18 cellular contexts compared by ENCODE assay signal in genomic region chr10:71969929-71970328, GRCh38. TPM values are rescaled to one million over a fixed set of nuclear protein-coding genes. Genes with fewer than 3 reads are reported as not detected.
DNase-seq lines count a peak whose midpoint lies in the region; ATAC-seq, FAIRE-seq and TF ChIP-seq lines count a peak whose summit lies in the region.
"Had no signal": no experiment of that assay in that cellular context is flagged by ENCODE, and none has a peak within 500 bp of the region (broad histone marks: within the 10 kb centered on the region; RNA-seq: fewer than 3 reads in every experiment).

No MANE protein-coding gene starts in this region.

- H3K36me3 ChIP-seq in astrocyte (ENCODE audit: insufficient read depth, low read length) (no peaks in the 10 kb centered on the region), skeletal muscle satellite cell (ENCODE audit: insufficient read depth, low read length) (peaks cover 19% of the 10 kb centered on the region)
- H3K36me3 ChIP-seq: left lung, thyroid gland had no signal

- peaks cover 64% of the 10 kb centered on the region for H3K4me1 Mint-ChIP-seq in astrocyte (ENCODE audit: low read depth, unreplicated experiment)
- H3K4me1 Mint-ChIP-seq: natural killer cell had no signal

- no peak overlapping the region for H3K4me3 ChIP-seq in astrocyte (ENCODE audit: insufficient read depth, low read depth, low read length)
- H3K4me3 ChIP-seq in skeletal muscle satellite cell (ENCODE audit: low read length), result peak overlapping the region; percentile 55
- H3K4me3 ChIP-seq: GM12878, left lung, thyroid gland had no signal

- FAIRE-seq in astrocyte (lab: Jason Lieb, UNC), result no peak
- FAIRE-seq: GM12878 had no signal

- H3K27me3 Mint-ChIP-seq in astrocyte (ENCODE audit: low read depth, unreplicated experiment), result no peaks in the 10 kb centered on the region

- H3K4me3 Mint-ChIP-seq in astrocyte (ENCODE audit: unreplicated experiment), result no peak overlapping the region
- H3K4me3 Mint-ChIP-seq: activated naive CD8-positive, alpha-beta T cell treated with anti-CD3 and anti-CD28 coated beads for 36 hours; CD4-positive, alpha-beta memory T cell; natural killer cell had no signal

- H3K4me2 ChIP-seq in astrocyte (ENCODE audit: low read length) (peak overlapping the region; percentile 46), skeletal muscle satellite cell (ENCODE audit: low read length) (peak overlapping the region; percentile 76)

- H4K20me1 ChIP-seq in astrocyte (ENCODE audit: insufficient read depth, low read length), result peaks cover 83% of the 10 kb centered on the region

- DNase-seq in astrocyte (ENCODE audit: low read depth) (no peak), NCI-H146 (lab: John Stamatoyannopoulos, UW) (no peak), HT-29 (ENCODE audit: low spot score) (no peak)
- no peak for DNase-seq in effector CD8-positive, alpha-beta T cell (lab: John Stamatoyannopoulos, UW)
- DNase-seq: activated CD4-positive, CD25-positive, alpha-beta regulatory T cell treated with anti-CD3 and anti-CD28 coated beads, Interleukin-2, amount 50 U/mL, for 72 hours; activated naive CD8-positive, alpha-beta T cell treated with anti-CD3 and anti-CD28 coated beads for 36 hours; CD4-positive, alpha-beta memory T cell; natural killer cell; NCI-H2081 treated with DMSO at 0.1 percent for 48 hours; stimulated activated CD4-positive, alpha-beta T cell treated with anti-CD3 and anti-CD28 coated beads, Interleukin-12 subunit alpha, Interleukin-12 subunit beta, amount 100 ng/mL, for 4 hours; T-helper 2 cell had no signal

- no peak overlapping the region for H2AFZ ChIP-seq in astrocyte (ENCODE audit: low read depth, low read length)

- no peak for ATAC-seq in GM18870 (IDR thresholded peaks at IDR 0.05; ENCODE audit: unreplicated experiment)
- ATAC-seq: GM12878, natural killer cell had no signal

- no peak overlapping the region for H3K9ac ChIP-seq in astrocyte (ENCODE audit: low read length)
- H3K9ac ChIP-seq in skeletal muscle satellite cell (ENCODE audit: low read depth, low read length), result peak overlapping the region; percentile 41

- no peaks in the 10 kb centered on the region for H3K9me3 ChIP-seq in astrocyte (ENCODE audit: insufficient read depth, low read depth, low read length)
- H3K9me3 ChIP-seq in skeletal muscle satellite cell (replicated peaks; ENCODE audit: low read length), result no peaks in the 10 kb centered on the region
- H3K9me3 ChIP-seq: left lung, thyroid gland had no signal

- H3K79me2 ChIP-seq in astrocyte (ENCODE audit: insufficient read depth, low read length), result peaks cover 89% of the 10 kb centered on the region

- H3K9me3 Mint-ChIP-seq in astrocyte (ENCODE audit: unreplicated experiment), result no peaks in the 10 kb centered on the region
- H3K9me3 Mint-ChIP-seq: CD4-positive, alpha-beta memory T cell; natural killer cell had no signal

- H3K36me3 Mint-ChIP-seq in astrocyte (ENCODE audit: low read depth, unreplicated experiment), result peaks cover 3% of the 10 kb centered on the region
- H3K36me3 Mint-ChIP-seq: activated naive CD8-positive, alpha-beta T cell treated with anti-CD3 and anti-CD28 coated beads for 36 hours; CD4-positive, alpha-beta memory T cell; natural killer cell had no signal

- H3K27ac ChIP-seq in 22Rv1, result 0 out of 2 replicates have a peak overlapping the region, but pooled peaks have one; percentile 30
- H3K27ac ChIP-seq in astrocyte (ENCODE audit: low read depth, low read length), result no peak overlapping the region
- H3K27ac ChIP-seq in layer of hippocampus (ENCODE audit: low read depth, low read length), result peak overlapping the region; percentile 91
- H3K27ac ChIP-seq: left lung had no signal

- H3K27me3 ChIP-seq in astrocyte (ENCODE audit: insufficient read depth, low read length), result no peaks in the 10 kb centered on the region
- peaks cover 2% of the 10 kb centered on the region for H3K27me3 ChIP-seq in layer of hippocampus (ENCODE audit: control insufficient read depth, insufficient read depth, low read length)
- H3K27me3 ChIP-seq in skeletal muscle satellite cell (ENCODE audit: control insufficient read depth, insufficient read depth, low read length), result no peaks in the 10 kb centered on the region
- H3K27me3 ChIP-seq: thyroid gland had no signal

- no peak for TF ChIP-seq CTCF in 22Rv1 (IDR thresholded peaks at IDR 0.05)
- TF ChIP-seq CTCF in astrocyte (IDR thresholded peaks at IDR 0.05; ENCODE audit: insufficient read depth, low read depth, low read length), result no peak

- H3K27ac Mint-ChIP-seq in astrocyte (ENCODE audit: unreplicated experiment), result no peak overlapping the region
- H3K27ac Mint-ChIP-seq: activated naive CD8-positive, alpha-beta T cell treated with anti-CD3 and anti-CD28 coated beads for 36 hours; CD4-positive, alpha-beta memory T cell; natural killer cell had no signal

- H3K4me1 ChIP-seq in astrocyte (ENCODE audit: insufficient read depth, low read length) (peaks cover 67% of the 10 kb centered on the region), skeletal muscle satellite cell (ENCODE audit: control insufficient read depth, insufficient read depth, low read length) (peaks cover 92% of the 10 kb centered on the region)

RNA-seq across cellular contexts. Expression of gene CHST3, which starts 5.7 kb away (rescaled TPM):
- total RNA-seq in astrocyte, result 42.9 and 43.5 TPM in 2 replicates
- 19.3 and 25.3 TPM in 2 replicates for total RNA-seq in skeletal muscle satellite cell (2012; rRNA removed)
- 12.3 and 14.1 TPM in 2 replicates for total RNA-seq in HT-29 (2014; rRNA removed; shearing (Covaris generic))
- total RNA-seq: CD4-positive, alpha-beta memory T cell; natural killer cell had no signal
